Comparison of ENCODE assay signal across 16 cellular contexts in genomic region chr4:6576932-6577331, GRCh38. TPM values are rescaled to one million over a fixed set of nuclear protein-coding genes. Genes with fewer than 3 reads are reported as not detected.
DNase-seq lines count a peak whose midpoint lies in the region; ATAC-seq and TF ChIP-seq lines count a peak whose summit lies in the region.
"Had no signal": no experiment of that assay in that cellular context is flagged by ENCODE, and none has a peak within 500 bp of the region (broad histone marks: within the 10 kb centered on the region; RNA-seq: fewer than 3 reads in every experiment).

No MANE protein-coding gene starts in this region.

- H3K27me3 Mint-ChIP-seq in activated T-helper 17 cell treated with anti-CD3 and anti-CD28 coated beads, Interleukin-2, amount 50 U/mL, for 72 hours, result no peaks in the 10 kb centered on the region
- H3K27me3 Mint-ChIP-seq in naive thymus-derived CD4-positive, alpha-beta T cell, result peaks cover 0 to 7% (median 0%) of the 10 kb centered on the region in 5 donors
- H3K27me3 Mint-ChIP-seq in type B pancreatic cell, result peaks cover 13% of the 10 kb centered on the region

- ATAC-seq in Right ventricle myocardium inferior (no peak), left cardiac atrium (no peak), GM18519 (IDR thresholded peaks at IDR 0.05; ENCODE audit: low FRiP score, unreplicated experiment) (no peak)
- ATAC-seq in activated T-helper 17 cell treated with anti-CD3 and anti-CD28 coated beads, Interleukin-2, amount 50 U/mL, for 72 hours (replicated peaks), result no peak
- ATAC-seq in naive thymus-derived CD4-positive, alpha-beta T cell, result no peak
- ATAC-seq: gastroesophageal sphincter, GM12878 had no signal

- H3K4me3 ChIP-seq in naive thymus-derived CD4-positive, alpha-beta T cell (ENCODE audit: low read length), result no peak overlapping the region
- H3K4me3 ChIP-seq: gastroesophageal sphincter, left ventricle myocardium inferior, tibial artery had no signal

- peaks cover 5 to 9% of the 10 kb centered on the region in 2 donors for H3K4me1 ChIP-seq in naive thymus-derived CD4-positive, alpha-beta T cell (ENCODE audit: control insufficient read depth in 2 of 2, insufficient read depth in 2 of 2, low read length in 2 of 2)

- no peak overlapping the region for H3K27ac ChIP-seq in naive thymus-derived CD4-positive, alpha-beta T cell (ENCODE audit: low read depth, low read length)
- H3K27ac ChIP-seq: left ventricle myocardium inferior had no signal

- H3K4me3 Mint-ChIP-seq in activated T-helper 17 cell treated with anti-CD3 and anti-CD28 coated beads, Interleukin-2, amount 50 U/mL, for 72 hours, result peak overlapping the region; percentile 32
- H3K4me3 Mint-ChIP-seq in naive thymus-derived CD4-positive, alpha-beta T cell, result peak overlapping the region; percentile 2 to 94 (median 48)
- peak overlapping the region; percentile 68 for H3K4me3 Mint-ChIP-seq in type B pancreatic cell

- no peak overlapping the region for H3K27ac Mint-ChIP-seq in activated T-helper 17 cell treated with anti-CD3 and anti-CD28 coated beads, Interleukin-2, amount 50 U/mL, for 72 hours
- peak overlapping the region in 4 of 9 donors; percentile 46 to 84 (median 58) for H3K27ac Mint-ChIP-seq in naive thymus-derived CD4-positive, alpha-beta T cell
- no peak overlapping the region for H3K27ac Mint-ChIP-seq in type B pancreatic cell

- no peaks in the 10 kb centered on the region for H3K9me3 Mint-ChIP-seq in activated T-helper 17 cell treated with anti-CD3 and anti-CD28 coated beads, Interleukin-2, amount 50 U/mL, for 72 hours
- peaks cover 0 to 8% (median 0%) of the 10 kb centered on the region in 11 donors for H3K9me3 Mint-ChIP-seq in naive thymus-derived CD4-positive, alpha-beta T cell
- H3K9me3 Mint-ChIP-seq in type B pancreatic cell, result peaks cover 4% of the 10 kb centered on the region

- H3K27me3 ChIP-seq in naive thymus-derived CD4-positive, alpha-beta T cell (ENCODE audit: control insufficient read depth in 2 of 2, insufficient read depth in 2 of 2, low read length in 2 of 2), result no peaks in the 10 kb centered on the region
- H3K27me3 ChIP-seq: gastroesophageal sphincter, tibial artery had no signal

- peaks cover 6% of the 10 kb centered on the region for H3K4me1 Mint-ChIP-seq in activated T-helper 17 cell treated with anti-CD3 and anti-CD28 coated beads, Interleukin-2, amount 50 U/mL, for 72 hours
- H3K4me1 Mint-ChIP-seq in naive thymus-derived CD4-positive, alpha-beta T cell, result peaks cover 6 to 17% (median 8%) of the 10 kb centered on the region in 7 donors
- no peaks in the 10 kb centered on the region for H3K4me1 Mint-ChIP-seq in type B pancreatic cell (ENCODE audit: unreplicated experiment)

- intact Hi-C loops in Right ventricle myocardium inferior (cut with DNase I) (no loop called here), left cardiac atrium (cut with DNase I) (no loop called here)
- intact Hi-C loops in naive thymus-derived CD4-positive, alpha-beta T cell (cut with micrococcal nuclease), result loop anchor here (5.0 to 10.0 kb wide), 2 partner anchors 95 to 208 kb away; partner anchors contain the start of gene KIAA0232 (in 1 of the 2)

- DNase-seq in Right ventricle myocardium inferior (ENCODE audit: missing footprints), result peak; percentile 62
- no peak for DNase-seq in left cardiac atrium
- no peak for DNase-seq in naive thymus-derived CD4-positive, alpha-beta T cell
- no peak for DNase-seq in type B pancreatic cell (ENCODE audit: extremely low spot score, unreplicated experiment)
- DNase-seq in NCI-H1092 treated with DMSO at 0.1 percent for 48 hours (lab: John Stamatoyannopoulos, UW), result no peak
- no peak for DNase-seq in SKM-1 treated with dmso at 0.1 percent for 144 hours (lab: John Stamatoyannopoulos, UW; ENCODE audit: unreplicated experiment)
- DNase-seq: activated CD4-positive, alpha-beta T cell treated with anti-CD3 and anti-CD28 coated beads for 4 hours; AML-193; left ventricle myocardium inferior; NCI-H510A; SHP77 treated with DMSO at 0.1 percent for 48 hours; tibial artery had no signal

- TF ChIP-seq CTCF in type B pancreatic cell (conservative IDR thresholded peaks at IDR 0.05), result no peak

- CTCF ChIA-PET in naive thymus-derived CD4-positive, alpha-beta T cell (lab: Charles Lee), result no interaction called here

- H3K9me3 ChIP-seq in naive thymus-derived CD4-positive, alpha-beta T cell (ENCODE audit: control insufficient read depth in 2 of 3, low read length in 3 of 3), result no peaks in the 10 kb centered on the region
- H3K9me3 ChIP-seq: gastroesophageal sphincter, left ventricle myocardium inferior, tibial artery had no signal

- H3K36me3 ChIP-seq in naive thymus-derived CD4-positive, alpha-beta T cell (ENCODE audit: control insufficient read depth in 2 of 3, insufficient read depth in 3 of 3, low read length in 3 of 3), result peaks cover 6 to 58% (median 20%) of the 10 kb centered on the region in 3 experiments

- POLR2A ChIA-PET in naive thymus-derived CD4-positive, alpha-beta T cell (lab: Charles Lee), result interaction anchor here (0.8 kb wide), 1 partner anchor 83 kb away, joined by 3 read pairs; no protein-coding TSS in a partner anchor

- H3K36me3 Mint-ChIP-seq in activated T-helper 17 cell treated with anti-CD3 and anti-CD28 coated beads, Interleukin-2, amount 50 U/mL, for 72 hours (ENCODE audit: low read depth), result peaks cover 44% of the 10 kb centered on the region
- peaks cover 21 to 46% (median 37%) of the 10 kb centered on the region in 5 donors for H3K36me3 Mint-ChIP-seq in naive thymus-derived CD4-positive, alpha-beta T cell
- peaks cover 11% of the 10 kb centered on the region for H3K36me3 Mint-ChIP-seq in type B pancreatic cell

RNA-seq across cellular contexts. Expression of gene MAN2B2, which starts 1.9 kb away (rescaled TPM):
- total RNA-seq in Right ventricle myocardium inferior (17.8 TPM), left cardiac atrium (10 to 100 TPM; 20.5 to 25.6 TPM), type B pancreatic cell (ENCODE audit: low replicate concordance) (17.4 and 23.4 TPM in 2 replicates)
- 10 to 100 TPM; 19.5 to 20.3 TPM for total RNA-seq in activated T-helper 17 cell treated with anti-CD3 and anti-CD28 coated beads, Interleukin-2, amount 50 U/mL, for 72 hours
- 10 to 100 TPM; 28.7 to 56.2 (median 39.4) TPM for total RNA-seq in naive thymus-derived CD4-positive, alpha-beta T cell
- 10 to 100 TPM; 10.5 to 31.4 TPM for polyA plus RNA-seq in naive thymus-derived CD4-positive, alpha-beta T cell

Comparison
In these comparisons a context has a peak if more than half of its experiments do, and no peak if none do; other contexts are left out.
1. intact Hi-C loops: an anchor here in naive thymus-derived CD4-positive, alpha-beta T cell (5.0 to 10.0 kb wide); none called in Right ventricle myocardium inferior and left cardiac atrium.